In genomic region chr3:86173401-86173800, GRCh38 we compare ENCODE assay signal across 17 cellular contexts.
"Had no signal": no experiment of that assay in that cellular context is flagged by ENCODE, and none has a peak within 500 bp of the region (broad histone marks: within the 10 kb centered on the region; RNA-seq: fewer than 3 reads in every experiment).

No MANE protein-coding gene starts in this region.

- H3K4me3 ChIP-seq: colonic mucosa, lower lobe of right lung, right lobe of liver, thoracic aorta, tibial nerve, upper lobe of left lung had no signal

- H3K36me3 Mint-ChIP-seq: natural killer cell; stimulated activated naive B cell treated with anti-CD40 and anti-IgM and Interleukin-4, amounts not matched to agents 10 μg/mL and 1 μg/mL and 100 μg/mL, for 72 hours had no signal

- H3K4me1 ChIP-seq: colonic mucosa, lower lobe of right lung, parathyroid adenoma, right lobe of liver, tibial nerve, upper lobe of left lung had no signal

- H3K27ac Mint-ChIP-seq: natural killer cell; progenitor cell of endocrine pancreas; stimulated activated naive B cell treated with anti-CD40 and anti-IgM and Interleukin-4, amounts not matched to agents 10 μg/mL and 1 μg/mL and 100 μg/mL, for 72 hours; stimulated activated naive CD8-positive, alpha-beta T cell treated with anti-CD3 and anti-CD28 coated beads, Interleukin-15, Interleukin-2, amounts not matched to agents 100 ng/mL and 50 ng/mL, for 24 hours had no signal

- H3K27me3 Mint-ChIP-seq: progenitor cell of endocrine pancreas; stimulated activated naive B cell treated with anti-CD40 and anti-IgM and Interleukin-4, amounts not matched to agents 10 μg/mL and 1 μg/mL and 100 μg/mL, for 72 hours; stimulated activated naive CD8-positive, alpha-beta T cell treated with anti-CD3 and anti-CD28 coated beads, Interleukin-15, Interleukin-2, amounts not matched to agents 100 ng/mL and 50 ng/mL, for 24 hours had no signal

- H3K4me1 Mint-ChIP-seq: natural killer cell; stimulated activated naive B cell treated with anti-CD40 and anti-IgM and Interleukin-4, amounts not matched to agents 10 μg/mL and 1 μg/mL and 100 μg/mL, for 72 hours had no signal

- DNase-seq: colonic mucosa; dermis blood vessel endothelial cell; effector memory CD4-positive, alpha-beta T cell; left ventricle myocardium superior; lower lobe of right lung; natural killer cell; right lobe of liver; small intestine; stimulated activated CD4-positive, alpha-beta T cell treated with anti-CD3 and anti-CD28 coated beads, Interleukin-15, amount 100 ng/mL, for 24 hours; stimulated activated CD4-positive, alpha-beta T cell treated with anti-CD3 and anti-CD28 coated beads, Interleukin-2, amount 100 ng/mL, for 48 hours; stimulated activated naive B cell treated with anti-CD40 and anti-IgM and Interleukin-4, amounts not matched to agents 10 μg/mL and 1 μg/mL and 100 μg/mL, for 72 hours; upper lobe of left lung had no signal

- H3K4me3 Mint-ChIP-seq: natural killer cell; stimulated activated naive B cell treated with anti-CD40 and anti-IgM and Interleukin-4, amounts not matched to agents 10 μg/mL and 1 μg/mL and 100 μg/mL, for 72 hours; stimulated activated naive CD8-positive, alpha-beta T cell treated with anti-CD3 and anti-CD28 coated beads, Interleukin-15, Interleukin-2, amounts not matched to agents 100 ng/mL and 50 ng/mL, for 24 hours had no signal

- H3K79me2 ChIP-seq: parathyroid adenoma had no signal

- ATAC-seq: left ventricle myocardium superior, lower lobe of right lung, natural killer cell, right lobe of liver had no signal

- H3K36me3 ChIP-seq: colonic mucosa, lower lobe of right lung, right lobe of liver, thoracic aorta, tibial nerve, upper lobe of left lung had no signal

- H3K9me3 ChIP-seq: colonic mucosa, lower lobe of right lung, right lobe of liver, thoracic aorta, tibial nerve, upper lobe of left lung had no signal

- H3K27ac ChIP-seq: colonic mucosa, lower lobe of right lung, parathyroid adenoma, right lobe of liver, thoracic aorta, tibial nerve, upper lobe of left lung had no signal

- H3K9me3 Mint-ChIP-seq: stimulated activated naive CD8-positive, alpha-beta T cell treated with anti-CD3 and anti-CD28 coated beads, Interleukin-15, Interleukin-2, amounts not matched to agents 100 ng/mL and 50 ng/mL, for 24 hours had no signal

- H3K9ac ChIP-seq: parathyroid adenoma had no signal

- H3K27me3 ChIP-seq: colonic mucosa, right lobe of liver, tibial nerve, upper lobe of left lung had no signal
